ENCODE assay signal across 8 cellular contexts in the genomic region with DNA sequence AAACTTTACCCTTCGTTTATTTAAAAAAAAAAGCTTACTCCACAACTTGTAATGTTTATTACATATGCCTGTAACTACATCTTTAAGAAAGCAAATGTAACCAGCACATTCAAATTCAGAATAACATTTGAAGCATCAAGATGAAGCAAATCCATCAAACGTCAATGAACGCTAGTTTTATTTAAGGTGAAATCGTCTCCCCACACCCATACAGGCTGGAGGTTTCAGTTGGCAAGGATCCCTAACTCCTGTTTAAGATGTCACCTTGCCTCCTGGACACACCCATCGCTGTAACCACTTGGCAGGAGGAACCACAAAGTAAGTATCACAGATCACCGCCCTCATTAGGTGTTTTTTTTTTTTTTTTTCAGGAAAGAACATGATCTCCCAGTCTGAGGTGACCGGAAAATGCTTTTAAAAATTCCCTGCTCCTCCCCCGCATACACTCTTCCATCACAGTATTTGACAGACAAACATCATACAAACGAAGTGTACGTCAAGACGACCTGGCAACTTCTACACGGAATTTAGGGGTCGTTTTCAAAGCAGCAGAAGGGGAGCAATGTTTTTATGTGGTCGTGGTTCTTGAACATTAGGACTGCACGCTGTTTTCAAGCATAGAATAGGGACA. TPM values are rescaled to one million over a fixed set of nuclear protein-coding genes. Genes with fewer than 3 reads are reported as not detected.
DNase-seq lines count a peak whose midpoint lies in the region; ATAC-seq, FAIRE-seq and TF ChIP-seq lines count a peak whose summit lies in the region.

No MANE protein-coding gene starts in this region.

- peaks cover 28 to 43% of the 10 kb centered on the region in 2 experiments for H4K20me1 ChIP-seq in H1 (replicated peaks in 1 of 2; ENCODE audit: control insufficient read depth in 1 of 2, insufficient read depth in 2 of 2, low read length in 2 of 2)

- intact Hi-C loops in uterus (cut with DNase I; ENCODE audit: low total_unique reads): no loop called here

- no peak overlapping the region for H2AK5ac ChIP-seq in H1 (ENCODE audit: low read depth, low read length)

- H3K27me3 Mint-ChIP-seq in T-helper 1 cell treated with Interleukin-12 subunit alpha and Interleukin-12 subunit beta and Interleukin-4 antibody, amounts not matched to agents 30 μg/mL and 1 μg/mL, for 36 hours (ENCODE audit: low read depth): peaks cover 4% of the 10 kb centered on the region

- H3K9ac ChIP-seq in ES-I3 (ENCODE audit: low read depth, low read length): peak overlapping the region; percentile 97
- peak overlapping the region; percentile 58 to 99 (median 92) for H3K9ac ChIP-seq in H1 (replicated peaks in 1 of 4; ENCODE audit: extremely low read depth in 1 of 4, low read depth in 3 of 4, low read length in 3 of 4)
- peak overlapping the region; percentile 100 for H3K9ac ChIP-seq in muscle layer of colon (ENCODE audit: low read length)

- FAIRE-seq in H1 (lab: Jason Lieb, UNC): no peak

- ATAC-seq in HG03565 (IDR thresholded peaks at IDR 0.05; ENCODE audit: unreplicated experiment) (no peak), GM19035 (IDR thresholded peaks at IDR 0.05; ENCODE audit: unreplicated experiment) (no peak)

- no peaks in the 10 kb centered on the region for H3K9me3 ChIP-seq in ES-I3 (ENCODE audit: control insufficient read depth, insufficient read depth, low read length)
- H3K9me3 ChIP-seq in H1 (ENCODE audit: insufficient read depth in 2 of 2, low read depth in 1 of 2, low read length in 1 of 2): no peaks in the 10 kb centered on the region
- H3K9me3 ChIP-seq in muscle layer of colon (ENCODE audit: low read length): no peaks in the 10 kb centered on the region
- H3K9me3 ChIP-seq in uterus: no peaks in the 10 kb centered on the region

- H3K79me2 ChIP-seq in H1 (ENCODE audit: control insufficient read depth in 1 of 2, insufficient read depth in 2 of 2, low read length in 2 of 2): peaks cover 39 to 64% of the 10 kb centered on the region in 2 experiments

- H3K27me3 ChIP-seq in H1 (replicated peaks in 1 of 4; ENCODE audit: control insufficient read depth in 3 of 4, extremely low read depth in 1 of 4, insufficient read depth in 3 of 4, low read length in 3 of 4) (no peaks in the 10 kb centered on the region), muscle layer of colon (ENCODE audit: control insufficient read depth in 1 of 2, insufficient read depth in 2 of 2, low read length in 2 of 2) (no peaks in the 10 kb centered on the region), uterus (no peaks in the 10 kb centered on the region)

- TF ChIP-seq CTCF in H1 (IDR thresholded peaks at IDR 0.05; ENCODE audit: control extremely low read depth in 1 of 3, insufficient read depth in 1 of 3, low read depth in 1 of 3, low read length in 3 of 3) (no peak), uterus (IDR thresholded peaks at IDR 0.05) (no peak)

- H3K23me2 ChIP-seq in H1 (ENCODE audit: low read depth, low read length): peaks cover 6% of the 10 kb centered on the region

- WGBS in H1 (ENCODE audit: extremely low coverage in 1 of 2, insufficient coverage in 1 of 2, insufficient read length in 1 of 2, insufficient replicate concordance in 2 of 2, low coverage in 1 of 2, low lambda C conversion rate in 2 of 2, missing lambda C conversion rate in 1 of 2), 2 experiments: 6% methylated on average over 15 of the region's 15 CpGs; no CpG with 5 or more reads in 1 of the 2 experiments

- no peak overlapping the region for H2BK20ac ChIP-seq in H1 (ENCODE audit: low read length)

- H3K4me1 Mint-ChIP-seq in T-helper 1 cell treated with Interleukin-12 subunit alpha and Interleukin-12 subunit beta and Interleukin-4 antibody, amounts not matched to agents 30 μg/mL and 1 μg/mL, for 36 hours (ENCODE audit: low read depth): peaks cover 61% of the 10 kb centered on the region

- no peak overlapping the region for H4K8ac ChIP-seq in H1 (ENCODE audit: extremely low read depth, insufficient read depth, low read length)

- H3K9me3 Mint-ChIP-seq in T-helper 1 cell treated with Interleukin-12 subunit alpha and Interleukin-12 subunit beta and Interleukin-4 antibody, amounts not matched to agents 30 μg/mL and 1 μg/mL, for 36 hours: no peaks in the 10 kb centered on the region

- CTCF ChIA-PET in H1 (lab: Charles Lee; ENCODE audit: partially characterized antibody): interaction anchor here (0.8 to 3.8 kb wide), 5 partner anchors 87 to 193 kb away, joined by 3 to 16 read pairs (median 4); no protein-coding TSS in a partner anchor

- H3K56ac ChIP-seq in H1 (replicated peaks; ENCODE audit: insufficient read length, low read depth, low read length): no peak overlapping the region

- TF ChIP-seq RAD21 in H1 (IDR thresholded peaks at IDR 0.05 in 1 of 2, conservative IDR thresholded peaks at IDR 0.05 in 1 of 2; ENCODE audit: low read depth in 2 of 2, low read length in 2 of 2): 0 out of 4 replicates have a peak, but pooled peaks of 1 of the 2 experiments have one; percentile 1

- H4K5ac ChIP-seq in H1 (ENCODE audit: insufficient read length, low read depth, low read length): no peak overlapping the region

- H3K4me3 ChIP-seq in H1 (ENCODE audit: extremely low read depth in 1 of 4, insufficient read depth in 2 of 4, low read depth in 3 of 4, low read length in 4 of 4) (peak overlapping the region; percentile 82 to 97 (median 88)), muscle layer of colon (ENCODE audit: low read depth in 1 of 2, low read length in 2 of 2) (peak overlapping the region; percentile 55 to 97), uterus (peak overlapping the region; percentile 71 to 93)

- H3K4me3 Mint-ChIP-seq in T-helper 1 cell treated with Interleukin-12 subunit alpha and Interleukin-12 subunit beta and Interleukin-4 antibody, amounts not matched to agents 30 μg/mL and 1 μg/mL, for 36 hours: peak overlapping the region; percentile 95

- H3K27ac Mint-ChIP-seq in T-helper 1 cell treated with Interleukin-12 subunit alpha and Interleukin-12 subunit beta and Interleukin-4 antibody, amounts not matched to agents 30 μg/mL and 1 μg/mL, for 36 hours: peak overlapping the region; percentile 94

- POLR2A ChIA-PET in H1 (lab: Charles Lee; ENCODE audit: partially characterized antibody): interaction anchor here (0.9 to 5.7 kb wide), 4 partner anchors 20 to 162 kb away, joined by 3 to 40 read pairs (median 4); a partner anchor contains a TSS

- H3K27ac ChIP-seq in H1 (ENCODE audit: low read depth, low read length) (no peak overlapping the region), muscle layer of colon (ENCODE audit: low read depth, low read length) (peak overlapping the region; percentile 91), uterus (peak overlapping the region; percentile 99)

- H3K4me1 ChIP-seq in ES-I3 (ENCODE audit: insufficient read depth, low read length) (peaks cover 42% of the 10 kb centered on the region), H1 (replicated peaks in 1 of 4; ENCODE audit: control insufficient read depth in 3 of 4, insufficient read depth in 4 of 4, low read length in 3 of 4) (peaks cover 6 to 24% (median 19%) of the 10 kb centered on the region in 4 experiments; a peak in 6 of 7 replicates), muscle layer of colon (ENCODE audit: insufficient read depth, low read length) (peaks cover 39% of the 10 kb centered on the region), uterus (no peaks in the 10 kb centered on the region)

- H3K4ac ChIP-seq in H1 (replicated peaks; ENCODE audit: insufficient read length, low read depth, low read length): no peak overlapping the region

- H3K18ac ChIP-seq in H1 (ENCODE audit: extremely low read depth, low read length): no peak overlapping the region

- H3K23ac ChIP-seq in H1 (ENCODE audit: insufficient read length): no peak overlapping the region

- peaks cover 2% of the 10 kb centered on the region; the same call in 1 of the 2 replicates for H3K79me1 ChIP-seq in H1 (ENCODE audit: low read depth, low read length)

- no peak overlapping the region for H4K91ac ChIP-seq in H1 (replicated peaks; ENCODE audit: insufficient read length, low read length)

- H2BK15ac ChIP-seq in H1 (ENCODE audit: low read length): no peak overlapping the region

- peak overlapping the region; percentile 75 to 97 for H3K4me2 ChIP-seq in H1 (ENCODE audit: insufficient read depth in 1 of 2, low read depth in 2 of 2, low read length in 2 of 2)

- in situ Hi-C loops in KBM-7 (cut with MboI; ENCODE audit: low pct_unique_long_range_greater_than_20kb, low sequenced_read_pairs): no loop called here

- H3K36me3 Mint-ChIP-seq in T-helper 1 cell treated with Interleukin-12 subunit alpha and Interleukin-12 subunit beta and Interleukin-4 antibody, amounts not matched to agents 30 μg/mL and 1 μg/mL, for 36 hours (ENCODE audit: low read depth): peaks cover 18% of the 10 kb centered on the region

- no peak overlapping the region for H3K14ac ChIP-seq in H1 (ENCODE audit: insufficient read length)

- no peak overlapping the region for H2BK12ac ChIP-seq in H1 (ENCODE audit: low read depth, low read length)

- H2BK120ac ChIP-seq in H1 (replicated peaks; ENCODE audit: low read depth, low read length): no peak overlapping the region

- no peak for TF ChIP-seq EP300 in H1 (IDR thresholded peaks at IDR 0.05; ENCODE audit: borderline replicate concordance in 1 of 2, low read depth in 2 of 2, low read length in 2 of 2)

- no peak overlapping the region for H2AFZ ChIP-seq in H1 (ENCODE audit: low read length)

- no peak overlapping the region for H2BK5ac ChIP-seq in H1 (ENCODE audit: low read depth, low read length)

- H3K36me3 ChIP-seq in ES-I3 (ENCODE audit: insufficient read depth, low read length) (no peaks in the 10 kb centered on the region; the same call in 1 of the 2 replicates), H1 (ENCODE audit: control insufficient read depth in 2 of 4, insufficient read depth in 4 of 4, low read length in 3 of 4) (peaks cover 0 to 27% (median 3%) of the 10 kb centered on the region in 4 experiments; a peak in 4 of 8 replicates), muscle layer of colon (ENCODE audit: insufficient read depth, low read length) (peaks cover 12% of the 10 kb centered on the region), uterus (no peaks in the 10 kb centered on the region)

- peak in 1 of 2 experiments; percentile 51; a peak in 1 of 3 replicates for TF ChIP-seq POLR2A in H1 (IDR thresholded peaks at IDR 0.05; ENCODE audit: control extremely low read depth in 1 of 2, low read depth in 2 of 2, low read length in 2 of 2)
- TF ChIP-seq POLR2A in uterus (IDR thresholded peaks at IDR 0.05): no peak

- peak; percentile 54 for DNase-seq in KBM-7
- DNase-seq in H1 (ENCODE audit: low read depth in 1 of 2, low spot score in 2 of 2): no peak
- DNase-seq in uterus: peak in 1 of 2 donors; percentile 57

RNA-seq across cellular contexts. Expression of a gene that starts 1.5 kb away (rescaled TPM):
- total RNA-seq in H1 (2021; fragmentation: NEBNext Ultra II Directional; extraction: Animal tissue kit (Norgen Biotek cat#: 25700)): 456 and 476 TPM in 2 replicates
- polyA plus RNA-seq in H1 (2011; rRNA removed): 137 and 333 TPM in 2 replicates
- 433 TPM for polyA plus RNA-seq in H1 (2011; cell fraction: cytosol; rRNA removed)
- polyA plus RNA-seq in H1 (2011; cell fraction: nucleus; rRNA removed): 26.8 TPM
- 289 to 574 TPM (median 317 TPM) in 4 replicates for polyA plus RNA-seq in H1 (2012, experiment 1 of 2)
- polyA plus RNA-seq in H1 (2012, experiment 2 of 2): 276 TPM
- 270 TPM for polyA plus RNA-seq in H1 (2013, experiment 1 of 2)
- polyA plus RNA-seq in H1 (2013, experiment 2 of 2): 276 TPM
- 58.3 and 61.2 TPM in 2 replicates for polyA minus RNA-seq in H1 (2011; rRNA and poly(A)+ RNA removed)
- polyA minus RNA-seq in H1 (2011; cell fraction: cytosol; rRNA and poly(A)+ RNA removed): 82.9 TPM
- polyA minus RNA-seq in H1 (2011; cell fraction: nucleus; rRNA and poly(A)+ RNA removed): 70.2 TPM
- total RNA-seq in uterus: 100 to 1,000 TPM; 456 to 724 (median 652) TPM

RNA-seq across cellular contexts. Expression of a gene that starts 19.7 kb away (rescaled TPM):
- total RNA-seq in H1 (2021; fragmentation: NEBNext Ultra II Directional; extraction: Animal tissue kit (Norgen Biotek cat#: 25700)): 0.27 and 0.28 TPM in 2 replicates
- not detected in 2 replicates for polyA plus RNA-seq in H1 (2011; rRNA removed)
- not detected for polyA plus RNA-seq in H1 (2011; cell fraction: cytosol; rRNA removed)
- 0.20 TPM for polyA plus RNA-seq in H1 (2011; cell fraction: nucleus; rRNA removed)
- polyA plus RNA-seq in H1 (2012, experiment 1 of 2): 0.21 TPM in 1 of 4 replicates, not detected in the others
- not detected for polyA plus RNA-seq in H1 (2012, experiment 2 of 2)
- 0.08 TPM for polyA plus RNA-seq in H1 (2013, experiment 1 of 2)
- polyA plus RNA-seq in H1 (2013, experiment 2 of 2): 0.11 TPM
- polyA minus RNA-seq in H1 (2011; rRNA and poly(A)+ RNA removed): not detected in 2 replicates
- polyA minus RNA-seq in H1 (2011; cell fraction: cytosol; rRNA and poly(A)+ RNA removed): not detected
- polyA minus RNA-seq in H1 (2011; cell fraction: nucleus; rRNA and poly(A)+ RNA removed): 0.90 TPM
- total RNA-seq in uterus: 1 to 10 TPM in 1 of 4 donors, not detected in 3; 1.0 TPM
